ENCODE assay signal across 9 cellular contexts in the genomic region with DNA sequence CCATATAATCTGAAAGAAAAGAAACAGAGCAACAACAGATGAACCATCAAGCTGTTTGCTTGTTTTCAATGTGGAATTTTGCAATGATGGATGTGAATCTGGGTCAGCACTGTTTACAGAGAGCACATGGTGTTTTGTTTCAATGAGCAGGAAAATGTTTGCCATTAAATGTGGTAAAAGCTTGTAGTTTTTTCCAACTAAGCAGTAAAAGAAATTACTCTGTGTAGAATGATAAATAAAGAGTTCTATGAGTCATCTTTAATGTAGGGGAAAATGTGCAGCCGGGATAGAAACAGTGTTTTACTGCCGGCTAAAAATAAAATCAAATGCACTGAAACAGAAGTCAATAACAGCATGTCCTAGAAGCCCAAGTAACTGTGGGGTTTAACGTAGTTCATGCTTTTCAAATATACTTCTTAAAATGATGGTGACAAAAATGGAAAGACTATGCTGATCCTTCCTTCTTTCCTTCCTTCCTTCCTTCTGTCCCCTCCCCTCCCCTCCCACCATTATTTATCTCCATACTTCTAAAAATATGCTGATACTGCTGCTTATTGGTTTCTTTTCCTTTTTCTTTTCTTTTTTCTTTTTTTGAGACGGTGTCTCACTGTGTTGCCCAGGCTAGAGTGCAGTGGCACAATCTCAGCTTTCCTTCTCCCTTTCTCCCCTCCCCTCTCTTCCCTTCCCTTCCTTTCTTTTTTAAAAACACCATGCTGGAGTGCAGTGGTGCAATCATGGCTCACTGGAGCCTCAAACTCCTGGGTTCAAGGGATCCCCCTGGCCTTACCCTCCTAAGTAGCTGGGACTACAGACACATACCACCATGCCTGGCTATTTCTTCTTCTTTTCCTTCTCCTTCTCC. TPM values are rescaled to one million over a fixed set of nuclear protein-coding genes. Genes with fewer than 3 reads are reported as not detected.
DNase-seq lines count a peak whose midpoint lies in the region; ATAC-seq and TF ChIP-seq lines count a peak whose summit lies in the region.
"Had no signal": no experiment of that assay in that cellular context is flagged by ENCODE, and none has a peak within 500 bp of the region (broad histone marks: within the 10 kb centered on the region; RNA-seq: fewer than 3 reads in every experiment).

No MANE protein-coding gene starts in this region.

- H3K4me1 ChIP-seq in vagina = peaks cover 47% of the 10 kb centered on the region

- TF ChIP-seq CTCF in vagina (IDR thresholded peaks at IDR 0.05) = no peak

- ATAC-seq in left colon (peak; percentile 35), GM18498 (IDR thresholded peaks at IDR 0.05; ENCODE audit: unreplicated experiment) (no peak)

- no peaks in the 10 kb centered on the region for H3K27me3 ChIP-seq in vagina

- TF ChIP-seq POLR2A in vagina (IDR thresholded peaks at IDR 0.05) = no peak

- peak overlapping the region; percentile 91 for H3K27ac ChIP-seq in vagina

- H3K4me3 ChIP-seq in vagina = no peak overlapping the region

- no peaks in the 10 kb centered on the region for H3K36me3 ChIP-seq in vagina

- intact Hi-C loops in left colon (cut with DNase I, micrococcal nuclease) = no loop called here
- intact Hi-C loops in vagina (cut with DNase I) = no loop called here

- H3K9me3 ChIP-seq in vagina = no peaks in the 10 kb centered on the region

- DNase-seq in NCI-H345 (lab: John Stamatoyannopoulos, UW) (peak; percentile 44), NCI-H345 treated with DMSO at 0.1 percent for 48 hours (lab: John Stamatoyannopoulos, UW; ENCODE audit: unreplicated experiment) (no peak), astrocyte of the hippocampus (ENCODE audit: low read depth, low spot score) (peak; percentile 42), left colon (no peak), vagina (ENCODE audit: extremely low spot score in 2 of 2) (no peak), RPMI8226 (no peak), occipital lobe (lab: John Stamatoyannopoulos, UW) (no peak)
- DNase-seq: activated CD4-positive, alpha-beta memory T cell treated with anti-CD3 and anti-CD28 coated beads for 36 hours had no signal

RNA-seq across cellular contexts. Expression of a gene that starts 6.3 kb away (rescaled TPM):
- total RNA-seq in left colon = 10 to 100 TPM; 39.2 to 39.6 TPM
- 28.2 TPM for total RNA-seq in vagina
- 50.5 TPM for total RNA-seq in occipital lobe

RNA-seq across cellular contexts. Expression of a gene that starts 41.4 kb away (rescaled TPM):
- 10 to 100 TPM; 15.2 to 22.4 TPM for total RNA-seq in left colon
- total RNA-seq in vagina = 15.2 TPM
- 66.6 TPM for total RNA-seq in occipital lobe

RNA-seq across cellular contexts. Expression of a gene that starts 41.5 kb away (rescaled TPM):
- total RNA-seq in left colon (under 1 TPM in 1 of 2 donors, not detected in 1; 0.67 TPM), vagina (1.5 TPM), occipital lobe (3.1 TPM)
- total RNA-seq: activated CD4-positive, alpha-beta memory T cell treated with anti-CD3 and anti-CD28 coated beads for 36 hours had no signal

Comparison
In these comparisons a context has a peak if more than half of its experiments do, and no peak if none do; other contexts are left out.
1. DNase-seq: peak in NCI-H345 (single experiment) and astrocyte of the hippocampus (single experiment); none in NCI-H345 treated with DMSO at 0.1 percent for 48 hours (single experiment), left colon (0 of 2), vagina (0 of 2), RPMI8226 (single experiment) and occipital lobe (single experiment).